Comparison of ENCODE assay signal across 13 cellular contexts in the genomic region with DNA sequence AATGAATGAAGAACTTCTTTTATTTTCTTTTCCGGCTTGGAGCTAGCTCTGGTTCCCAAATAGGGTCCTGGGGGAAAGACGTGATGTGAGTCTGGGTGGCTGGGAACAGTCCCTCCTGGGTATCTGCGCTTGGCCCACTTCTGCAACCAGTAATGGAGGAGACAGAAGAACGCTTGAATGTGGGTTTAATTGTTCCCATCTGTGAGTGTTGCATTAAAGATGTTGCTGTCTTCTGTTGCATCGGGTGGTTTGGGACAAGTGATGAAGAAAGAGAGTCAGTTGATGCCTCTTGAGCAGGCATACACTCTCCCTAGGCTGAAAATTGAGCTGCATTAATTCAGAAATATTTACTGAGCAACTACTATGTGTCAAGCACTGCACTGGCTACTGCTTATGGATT.
A peak's percentile ranks its signal among the peaks of the same experiment; 100 is the strongest.
DNase-seq lines count a peak whose midpoint lies in the region; ATAC-seq and TF ChIP-seq lines count a peak whose summit lies in the region.
"Had no signal": no experiment of that assay in that cellular context is flagged by ENCODE, and none has a peak within 500 bp of the region (broad histone marks: within the 10 kb centered on the region; RNA-seq: fewer than 3 reads in every experiment).

No MANE protein-coding gene starts in this region.

- intact Hi-C loops in activated CD8-positive, alpha-beta T cell treated with anti-CD3 and anti-CD28 coated beads for 36 hours (cut with micrococcal nuclease) = no loop called here
- intact Hi-C loops in stomach (cut with DNase I; ENCODE audit: low total_unique reads) = no loop called here

- H3K36me3 ChIP-seq in stomach = no peaks in the 10 kb centered on the region
- H3K36me3 ChIP-seq: esophagus muscularis mucosa, transverse colon had no signal

- H3K9me3 ChIP-seq in stomach = no peaks in the 10 kb centered on the region
- H3K9me3 ChIP-seq: esophagus muscularis mucosa, transverse colon had no signal

- H3K4me1 Mint-ChIP-seq in activated CD8-positive, alpha-beta T cell treated with anti-CD3 and anti-CD28 coated beads, Interleukin-2, amount 10 ng/mL, durations not matched to agents 7 days and 5 days (ENCODE audit: low read depth) = peaks cover 20% of the 10 kb centered on the region
- peaks cover 7% of the 10 kb centered on the region for H3K4me1 Mint-ChIP-seq in activated CD8-positive, alpha-beta T cell treated with anti-CD3 and anti-CD28 coated beads for 36 hours (ENCODE audit: low read depth)

- DNase-seq in activated CD8-positive, alpha-beta T cell treated with anti-CD3 and anti-CD28 coated beads, Interleukin-2, amount 10 ng/mL, durations not matched to agents 7 days and 5 days = no peak
- DNase-seq in activated CD8-positive, alpha-beta T cell treated with anti-CD3 and anti-CD28 coated beads for 36 hours = no peak
- DNase-seq in RWPE1 (ENCODE audit: low spot score) (no peak), fibroblast of gingiva (ENCODE audit: low read depth) (peak; percentile 58), stomach (no peak), hepatic stellate cell (ENCODE audit: low spot score) (no peak), dermis blood vessel endothelial cell (no peak)
- DNase-seq: H9, NCI-H446 had no signal

- peak overlapping the region in 3 of 4 donors; percentile 37 to 43 (median 37) for H3K4me3 ChIP-seq in stomach

- H3K36me3 Mint-ChIP-seq in activated CD8-positive, alpha-beta T cell treated with anti-CD3 and anti-CD28 coated beads, Interleukin-2, amount 10 ng/mL, durations not matched to agents 7 days and 5 days (ENCODE audit: low read depth) = no peaks in the 10 kb centered on the region
- H3K36me3 Mint-ChIP-seq in activated CD8-positive, alpha-beta T cell treated with anti-CD3 and anti-CD28 coated beads for 36 hours (ENCODE audit: low read depth) = no peaks in the 10 kb centered on the region

- peak overlapping the region; percentile 83 for H3K27ac Mint-ChIP-seq in activated CD8-positive, alpha-beta T cell treated with anti-CD3 and anti-CD28 coated beads, Interleukin-2, amount 10 ng/mL, durations not matched to agents 7 days and 5 days
- H3K27ac Mint-ChIP-seq in activated CD8-positive, alpha-beta T cell treated with anti-CD3 and anti-CD28 coated beads for 36 hours = no peak overlapping the region
- H3K27ac Mint-ChIP-seq: activated CD4-positive, alpha-beta memory T cell treated with anti-CD3 and anti-CD28 coated beads, Interleukin-2, amount 10 ng/mL, durations not matched to agents 7 days and 5 days had no signal

- POLR2A ChIA-PET in activated CD8-positive, alpha-beta T cell treated with anti-CD3 and anti-CD28 coated beads, Interleukin-2, amount 10 ng/mL, durations not matched to agents 7 days and 5 days (lab: Charles Lee) = no interaction called here
- POLR2A ChIA-PET in activated CD8-positive, alpha-beta T cell treated with anti-CD3 and anti-CD28 coated beads for 36 hours (lab: Charles Lee) = no interaction called here
- POLR2A ChIA-PET in RWPE1 (lab: Yijun Ruan, JAX; ENCODE audit: low non-redundant PET) = no interaction called here

- H3K9me3 Mint-ChIP-seq in activated CD8-positive, alpha-beta T cell treated with anti-CD3 and anti-CD28 coated beads, Interleukin-2, amount 10 ng/mL, durations not matched to agents 7 days and 5 days (ENCODE audit: insufficient read depth) = no peaks in the 10 kb centered on the region
- H3K9me3 Mint-ChIP-seq in activated CD8-positive, alpha-beta T cell treated with anti-CD3 and anti-CD28 coated beads for 36 hours = peaks cover 2% of the 10 kb centered on the region
- H3K9me3 Mint-ChIP-seq: H9 had no signal

- peaks cover 0 to 13% (median 10%) of the 10 kb centered on the region in 4 donors for H3K4me1 ChIP-seq in stomach

- peak overlapping the region; percentile 42 for H3K27ac ChIP-seq in RWPE1
- peak overlapping the region in 2 of 5 donors; percentile 16 to 23 for H3K27ac ChIP-seq in stomach
- H3K27ac ChIP-seq: esophagus muscularis mucosa had no signal

- TF ChIP-seq CTCF in activated CD8-positive, alpha-beta T cell treated with anti-CD3 and anti-CD28 coated beads for 36 hours (IDR thresholded peaks at IDR 0.05) = no peak
- TF ChIP-seq CTCF in RWPE1 (conservative IDR thresholded peaks at IDR 0.05; ENCODE audit: low read depth) (no peak), stomach (IDR thresholded peaks at IDR 0.05) (no peak)

- no peak for TF ChIP-seq POLR2A in stomach (IDR thresholded peaks at IDR 0.05)

- WGBS in stomach, 5 donors = 78 to 86% (median 83%) methylated on average over 5 of the region's 5 CpGs

- peaks cover 4% of the 10 kb centered on the region for H3K27me3 Mint-ChIP-seq in activated CD8-positive, alpha-beta T cell treated with anti-CD3 and anti-CD28 coated beads, Interleukin-2, amount 10 ng/mL, durations not matched to agents 7 days and 5 days (ENCODE audit: low read depth)
- H3K27me3 Mint-ChIP-seq in activated CD8-positive, alpha-beta T cell treated with anti-CD3 and anti-CD28 coated beads for 36 hours = no peaks in the 10 kb centered on the region
- H3K27me3 Mint-ChIP-seq: activated CD4-positive, alpha-beta memory T cell treated with anti-CD3 and anti-CD28 coated beads, Interleukin-2, amount 10 ng/mL, durations not matched to agents 7 days and 5 days had no signal

- no peak for TF ChIP-seq EP300 in stomach (IDR thresholded peaks at IDR 0.05)

- no peaks in the 10 kb centered on the region for H3K27me3 ChIP-seq in stomach
- H3K27me3 ChIP-seq: esophagus muscularis mucosa, transverse colon had no signal

- H3K4me3 Mint-ChIP-seq in activated CD8-positive, alpha-beta T cell treated with anti-CD3 and anti-CD28 coated beads, Interleukin-2, amount 10 ng/mL, durations not matched to agents 7 days and 5 days = peak overlapping the region; percentile 70
- H3K4me3 Mint-ChIP-seq in activated CD8-positive, alpha-beta T cell treated with anti-CD3 and anti-CD28 coated beads for 36 hours = no peak overlapping the region
- H3K4me3 Mint-ChIP-seq: H9 had no signal

- CTCF ChIA-PET in activated CD8-positive, alpha-beta T cell treated with anti-CD3 and anti-CD28 coated beads, Interleukin-2, amount 10 ng/mL, durations not matched to agents 7 days and 5 days (lab: Charles Lee) = no interaction called here
- CTCF ChIA-PET in activated CD8-positive, alpha-beta T cell treated with anti-CD3 and anti-CD28 coated beads for 36 hours (lab: Charles Lee) = no interaction called here
- CTCF ChIA-PET in RWPE1 (lab: Yijun Ruan, JAX) = no interaction called here

- no peak for ATAC-seq in activated CD8-positive, alpha-beta T cell treated with anti-CD3 and anti-CD28 coated beads, Interleukin-2, amount 10 ng/mL, durations not matched to agents 7 days and 5 days
- ATAC-seq in activated CD8-positive, alpha-beta T cell treated with anti-CD3 and anti-CD28 coated beads for 36 hours = no peak
- no peak for ATAC-seq in HG02610 (IDR thresholded peaks at IDR 0.05; ENCODE audit: unreplicated experiment)
